ENCODE assay signal across 4 cellular contexts in genomic region chr12:112992541-112993398, GRCh38.
TF ChIP-seq lines count a peak whose summit lies in the region.

No MANE protein-coding gene starts in this region.

TF ChIP-seq in A549, 52 proteins besides CTCF, POLR2A, EP300 and RAD21:
- TF ChIP-seq HOXB5 (CRISPR knock-in tag; IDR thresholded peaks at IDR 0.05) (no peak), MYC (IDR thresholded peaks at IDR 0.05; ENCODE audit: borderline replicate concordance, low read length) (no peak), USF2 (IDR thresholded peaks at IDR 0.05) (no peak), TP53 (CRISPR knock-in tag; IDR thresholded peaks at IDR 0.05) (no peak), SMC3 (IDR thresholded peaks at IDR 0.05) (peak; percentile 70), MAFK (IDR thresholded peaks at IDR 0.05; ENCODE audit: partially characterized antibody) (no peak), MAX (IDR thresholded peaks at IDR 0.05) (peak; percentile 52; the same call in 1 of the 2 replicates), PHF8 (IDR thresholded peaks at IDR 0.05; ENCODE audit: borderline replicate concordance, low read depth) (no peak)

TF ChIP-seq in GM12891, 5 proteins besides CTCF, POLR2A, EP300 and RAD21:
- TF ChIP-seq PAX5 (IDR thresholded peaks at IDR 0.05; ENCODE audit: insufficient read depth, low read length, severe bottlenecking) = no peak
- TF ChIP-seq POU2F2 (IDR thresholded peaks at IDR 0.05; ENCODE audit: low read depth, low read length) = 0 out of 2 replicates have a peak, but pooled peaks have one; percentile 12

TF ChIP-seq in WTC11, 78 proteins besides CTCF, POLR2A, EP300 and RAD21:
- 0 out of 2 replicates have a peak, but pooled peaks have one; percentile 21 for TF ChIP-seq MAX (CRISPR knock-in tag; IDR thresholded peaks at IDR 0.05)
- TF ChIP-seq JAZF1 (CRISPR knock-in tag; IDR thresholded peaks at IDR 0.05) = no peak

TF ChIP-seq in HepG2, 621 proteins besides CTCF, POLR2A, EP300 and RAD21:
- TF ChIP-seq SP2 (CRISPR knock-in tag; IDR thresholded peaks at IDR 0.05) (no peak), TSC22D2 (CRISPR knock-in tag; IDR thresholded peaks at IDR 0.05; ENCODE audit: borderline replicate concordance) (peak; percentile 36; the same call in 1 of the 2 replicates), STAG1 (CRISPR knock-in tag; IDR thresholded peaks at IDR 0.05) (peak; percentile 87), XRCC5 (optimal IDR thresholded peaks at IDR 0.05; ENCODE audit: low read length) (peak; percentile 94), ZNF451 (CRISPR knock-in tag; IDR thresholded peaks at IDR 0.05) (no peak), PCBP2 (optimal IDR thresholded peaks at IDR 0.05; ENCODE audit: low read depth, low read length, poor library complexity, severe bottlenecking) (peak; percentile 49), AGO1 (IDR thresholded peaks at IDR 0.05; ENCODE audit: low read depth, low read length, poor library complexity, severe bottlenecking) (no peak), ZNF24 (IDR thresholded peaks at IDR 0.05) (no peak), ADNP (CRISPR knock-in tag; IDR thresholded peaks at IDR 0.05) (peak; percentile 63; the same call in 1 of the 2 replicates), ZNF44 (CRISPR knock-in tag; IDR thresholded peaks at IDR 0.05) (no peak), ZNF629 (CRISPR knock-in tag; conservative IDR thresholded peaks at IDR 0.05) (no peak), HMGXB4 (CRISPR knock-in tag; IDR thresholded peaks at IDR 0.05; ENCODE audit: borderline replicate concordance in 1 of 2, low read depth in 1 of 2) (0 out of 4 replicates have a peak, but pooled peaks of 1 of the 2 experiments have one; percentile 53), SNAPC5 (CRISPR knock-in tag; IDR thresholded peaks at IDR 0.05; ENCODE audit: borderline replicate concordance) (no peak), DR1 (CRISPR knock-in tag; IDR thresholded peaks at IDR 0.05) (no peak), DZIP1 (CRISPR knock-in tag; IDR thresholded peaks at IDR 0.05) (no peak), TCF7 (IDR thresholded peaks at IDR 0.05; ENCODE audit: low read depth) (no peak), ZNF512 (CRISPR knock-in tag; IDR thresholded peaks at IDR 0.05) (no peak), ZNF326 (CRISPR knock-in tag; IDR thresholded peaks at IDR 0.05; ENCODE audit: borderline replicate concordance) (no peak), SMC3 (IDR thresholded peaks at IDR 0.05; ENCODE audit: low read length) (peak; percentile 88), PBX3 (CRISPR knock-in tag; IDR thresholded peaks at IDR 0.05; ENCODE audit: borderline replicate concordance) (no peak), TFAP4 (IDR thresholded peaks at IDR 0.05; ENCODE audit: borderline replicate concordance, low read depth) (0 out of 2 replicates have a peak, but pooled peaks have one; percentile 13), PPARG (CRISPR knock-in tag; conservative IDR thresholded peaks at IDR 0.05) (0 out of 2 replicates have a peak, but pooled peaks have one; percentile 19), ZNF552 (CRISPR knock-in tag; IDR thresholded peaks at IDR 0.05; ENCODE audit: borderline replicate concordance) (no peak), HNRNPK (IDR thresholded peaks at IDR 0.05; ENCODE audit: low read depth, low read length, poor library complexity, severe bottlenecking) (peak; percentile 6), ZMYM3 (CRISPR knock-in tag; IDR thresholded peaks at IDR 0.05) (no peak)
